Comparison of ENCODE assay signal across 8 cellular contexts in genomic region chr16:31873556-31874353, GRCh38. TPM values are rescaled to one million over a fixed set of nuclear protein-coding genes. Genes with fewer than 3 reads are reported as not detected.
DNase-seq lines count a peak whose midpoint lies in the region; ATAC-seq lines count a peak whose summit lies in the region.

Gene ZNF267 (plus strand): TSS chr16:31873807. CDS start chr16:31873967, 160 bp downstream.

- H2BK5ac ChIP-seq in mesendoderm (ENCODE audit: low read length), result no peak within 1 kb of the TSS

- no peak within 1 kb of the TSS for H4K5ac ChIP-seq in mesendoderm (ENCODE audit: low read length)

- H2AK5ac ChIP-seq in mesendoderm (ENCODE audit: low read length), result no peak within 1 kb of the TSS

- peak within 1 kb of the TSS; percentile 92 for H3K18ac ChIP-seq in mesendoderm (ENCODE audit: low read length)

- no peak within 1 kb of the TSS for H2BK15ac ChIP-seq in mesendoderm (replicated peaks; ENCODE audit: low read depth)

- H4K8ac ChIP-seq in mesendoderm (ENCODE audit: low read depth, low read length), result peak within 1 kb of the TSS; percentile 100

- H3K4ac ChIP-seq in mesendoderm (ENCODE audit: low read depth, low read length), result peak within 1 kb of the TSS; percentile 18

- peak within 1 kb of the TSS; percentile 93 for H3K27ac ChIP-seq in CD4-positive, CD25-positive, alpha-beta regulatory T cell (ENCODE audit: insufficient read depth, low read length, poor library complexity, severe bottlenecking)
- peak within 1 kb of the TSS; percentile 96 for H3K27ac ChIP-seq in mesendoderm (ENCODE audit: low read depth, low read length)

- peak within 1 kb of the TSS; percentile 91 for H3K9ac ChIP-seq in mesendoderm (ENCODE audit: low read length)

- peak; percentile 69 to 70 for ATAC-seq in CD4-positive, CD25-positive, alpha-beta regulatory T cell (ENCODE audit: low read depth in 2 of 2)
- peak; percentile 48 for ATAC-seq in GM19452 (IDR thresholded peaks at IDR 0.05; ENCODE audit: unreplicated experiment)
- peak; percentile 64 for ATAC-seq in effector memory CD8-positive, alpha-beta T cell (replicated peaks)

- peak within 1 kb of the TSS; percentile 98 for H3K56ac ChIP-seq in mesendoderm (ENCODE audit: low read length)

- no peaks in the 10 kb centered on the region for H3K9me3 ChIP-seq in CD4-positive, CD25-positive, alpha-beta regulatory T cell (ENCODE audit: control insufficient read depth in 2 of 2, low read length in 2 of 2)

- H3K36me3 Mint-ChIP-seq in CD4-positive, CD25-positive, alpha-beta regulatory T cell, result peaks cover 27% of the 10 kb centered on the region
- peaks cover 59% of the 10 kb centered on the region for H3K36me3 Mint-ChIP-seq in effector memory CD8-positive, alpha-beta T cell (ENCODE audit: insufficient read depth)

- H3K4me3 Mint-ChIP-seq in CD4-positive, CD25-positive, alpha-beta regulatory T cell, result peak within 1 kb of the TSS; percentile 97 to 100 (median 98)
- peak within 1 kb of the TSS; percentile 98 to 99 for H3K4me3 Mint-ChIP-seq in effector memory CD8-positive, alpha-beta T cell

- peaks cover 20% of the 10 kb centered on the region for H3K36me3 ChIP-seq in CD4-positive, CD25-positive, alpha-beta regulatory T cell (ENCODE audit: control insufficient read depth, insufficient read depth, low read length)
- H3K36me3 ChIP-seq in mesendoderm (ENCODE audit: control insufficient read depth, insufficient read depth, low read length), result no peaks in the 10 kb centered on the region

- H3K79me1 ChIP-seq in mesendoderm (ENCODE audit: low read length), result peaks cover 16% of the 10 kb centered on the region

- peak within 1 kb of the TSS; percentile 92 to 99 (median 98) for H3K27ac Mint-ChIP-seq in CD4-positive, CD25-positive, alpha-beta regulatory T cell
- H3K27ac Mint-ChIP-seq in effector memory CD8-positive, alpha-beta T cell, result peak within 1 kb of the TSS; percentile 92 to 99

- peak within 1 kb of the TSS; percentile 99 for H3K4me3 ChIP-seq in CD4-positive, CD25-positive, alpha-beta regulatory T cell (ENCODE audit: low read depth, low read length)
- H3K4me3 ChIP-seq in mesendoderm (ENCODE audit: low read length), result peak within 1 kb of the TSS; percentile 85

- H3K79me2 ChIP-seq in mesendoderm (ENCODE audit: control insufficient read depth, insufficient read depth, low read length), result peaks cover 38% of the 10 kb centered on the region

- no CpG with 5 or more reads among the region's 57 CpGs for WGBS in mesendoderm (ENCODE audit: extremely low coverage, insufficient coverage, low lambda C conversion rate)

- peak within 1 kb of the TSS; percentile 97 for H3K23ac ChIP-seq in mesendoderm (ENCODE audit: low read length)

- H3K4me2 ChIP-seq in mesendoderm (ENCODE audit: low read length), result peak within 1 kb of the TSS; percentile 68

- no peak within 1 kb of the TSS for H2BK120ac ChIP-seq in mesendoderm (ENCODE audit: low read depth, low read length)

- H3K9me3 Mint-ChIP-seq in CD4-positive, CD25-positive, alpha-beta regulatory T cell, result peaks cover 0 to 2% (median 0%) of the 10 kb centered on the region in 7 donors
- no peaks in the 10 kb centered on the region for H3K9me3 Mint-ChIP-seq in effector memory CD8-positive, alpha-beta T cell

- peaks cover 27 to 91% (median 64%) of the 10 kb centered on the region in 4 donors for H3K4me1 Mint-ChIP-seq in CD4-positive, CD25-positive, alpha-beta regulatory T cell
- H3K4me1 Mint-ChIP-seq in effector memory CD8-positive, alpha-beta T cell (ENCODE audit: low read depth in 2 of 2), result peaks cover 62 to 65% of the 10 kb centered on the region in 2 donors

- peaks cover 6% of the 10 kb centered on the region for H3K27me3 Mint-ChIP-seq in CD4-positive, CD25-positive, alpha-beta regulatory T cell
- H3K27me3 Mint-ChIP-seq in effector memory CD8-positive, alpha-beta T cell, result no peaks in the 10 kb centered on the region

- peaks cover 91% of the 10 kb centered on the region for H3K4me1 ChIP-seq in CD4-positive, CD25-positive, alpha-beta regulatory T cell (ENCODE audit: control insufficient read depth, insufficient read depth, low read length, poor library complexity, severe bottlenecking)
- H3K4me1 ChIP-seq in mesendoderm (ENCODE audit: control insufficient read depth, low read depth, low read length), result peaks cover 4% of the 10 kb centered on the region

- peak; percentile 90 to 95 (median 94) for DNase-seq in CD4-positive, CD25-positive, alpha-beta regulatory T cell
- DNase-seq in HK-2 (ENCODE audit: unreplicated experiment) (peak; percentile 84), NK-92 (lab: John Stamatoyannopoulos, UW; ENCODE audit: unreplicated experiment) (peak; percentile 73), mesendoderm (peak; percentile 96)
- DNase-seq in activated CD8-positive, alpha-beta memory T cell treated with anti-CD3 and anti-CD28 coated beads for 4 hours (ENCODE audit: low read depth in 2 of 2), result peak; percentile 84 to 92
- DNase-seq in effector memory CD8-positive, alpha-beta T cell, result peak; percentile 91 to 95 (median 91)
- peak; percentile 93 for DNase-seq in stimulated activated CD8-positive, alpha-beta memory T cell treated with anti-CD3 and anti-CD28 coated beads, Interleukin-15, amount 100 ng/mL, for 1 hour (ENCODE audit: low read depth)

- H3K27me3 ChIP-seq in CD4-positive, CD25-positive, alpha-beta regulatory T cell (ENCODE audit: control insufficient read depth, insufficient read depth, low read length), result no peaks in the 10 kb centered on the region
- no peaks in the 10 kb centered on the region for H3K27me3 ChIP-seq in mesendoderm (ENCODE audit: insufficient read depth, low read length, poor library complexity)

RNA-seq across cellular contexts. Expression of gene ZNF267, which starts in this region (rescaled TPM):
- 71.3 TPM for total RNA-seq in CD4-positive, CD25-positive, alpha-beta regulatory T cell
- polyA plus RNA-seq in CD4-positive, CD25-positive, alpha-beta regulatory T cell, result 10 to 100 TPM; 13.9 to 18.8 (median 15.9) TPM
- polyA plus RNA-seq in mesendoderm (2013, experiment 1 of 2), result 15.7 TPM
- 15.4 TPM for polyA plus RNA-seq in mesendoderm (2013, experiment 2 of 2)

Comparison
In these comparisons a context has a peak if more than half of its experiments do, and no peak if none do; other contexts are left out.
1. Peak in every context shown above with its lines: DNase-seq, ATAC-seq, H3K4me3 ChIP-seq and H3K27ac ChIP-seq.